In genomic region chr11:119567667-119568582, GRCh38 we compare ENCODE assay signal across 8 cellular contexts.
A peak's percentile ranks its signal among the peaks of the same experiment; 100 is the strongest.
DNase-seq lines count a peak whose midpoint lies in the region; ATAC-seq and TF ChIP-seq lines count a peak whose summit lies in the region.

No MANE protein-coding gene starts in this region.

- TF ChIP-seq CTCF in GM10248 (IDR thresholded peaks at IDR 0.05; ENCODE audit: control extremely low read depth, extremely low read depth, low read depth, missing control alignments): no peak

- H3K4me3 Mint-ChIP-seq in naive thymus-derived CD4-positive, alpha-beta T cell: no peak overlapping the region

- H3K9me3 ChIP-seq in naive thymus-derived CD4-positive, alpha-beta T cell (ENCODE audit: control insufficient read depth in 2 of 3, low read length in 3 of 3): no peaks in the 10 kb centered on the region

- H3K9me3 Mint-ChIP-seq in naive thymus-derived CD4-positive, alpha-beta T cell: peaks cover 0 to 9% (median 2%) of the 10 kb centered on the region in 11 donors

- no peak overlapping the region for H3K4me3 ChIP-seq in naive thymus-derived CD4-positive, alpha-beta T cell (ENCODE audit: low read length)

- no peak overlapping the region for H3K27ac ChIP-seq in naive thymus-derived CD4-positive, alpha-beta T cell (ENCODE audit: low read depth, low read length)

- H3K27me3 ChIP-seq in naive thymus-derived CD4-positive, alpha-beta T cell (ENCODE audit: control insufficient read depth in 2 of 2, insufficient read depth in 2 of 2, low read length in 2 of 2): no peaks in the 10 kb centered on the region

- ATAC-seq in HG03354 (IDR thresholded peaks at IDR 0.05; ENCODE audit: poor library complexity, severe bottlenecking, unreplicated experiment) (peak; percentile 60), SK-N-SH treated with all-trans-retinoic acid at 6 μM for 48 hours (peak; percentile 93)
- ATAC-seq in naive thymus-derived CD4-positive, alpha-beta T cell: no peak

- H3K4me1 ChIP-seq in naive thymus-derived CD4-positive, alpha-beta T cell (ENCODE audit: control insufficient read depth in 2 of 2, insufficient read depth in 2 of 2, low read length in 2 of 2): no peaks in the 10 kb centered on the region

- no peaks in the 10 kb centered on the region for H3K36me3 ChIP-seq in naive thymus-derived CD4-positive, alpha-beta T cell (ENCODE audit: control insufficient read depth in 2 of 3, insufficient read depth in 3 of 3, low read length in 3 of 3)

- no peak overlapping the region for H3K27ac Mint-ChIP-seq in naive thymus-derived CD4-positive, alpha-beta T cell

- no peaks in the 10 kb centered on the region for H3K4me1 Mint-ChIP-seq in naive thymus-derived CD4-positive, alpha-beta T cell

- CTCF ChIA-PET in GM10248 (lab: Yijun Ruan, JAX): interaction anchor here (1.3 kb wide), 1 partner anchor 93 kb away, joined by 3 read pairs; no protein-coding TSS in a partner anchor
- CTCF ChIA-PET in naive thymus-derived CD4-positive, alpha-beta T cell (lab: Charles Lee): no interaction called here

- peak; percentile 30 for DNase-seq in GM10248 (ENCODE audit: extremely low spot score)
- DNase-seq in islet precursor cell: peak; percentile 95
- no peak for DNase-seq in NCI-H1105 (lab: John Stamatoyannopoulos, UW)
- no peak for DNase-seq in naive thymus-derived CD4-positive, alpha-beta T cell
- no peak for DNase-seq in activated CD4-positive, alpha-beta T cell treated with anti-CD3 and anti-CD28 coated beads for 1 hour
- no peak for DNase-seq in effector CD8-positive, alpha-beta T cell (lab: John Stamatoyannopoulos, UW)

- intact Hi-C loops in naive thymus-derived CD4-positive, alpha-beta T cell (cut with micrococcal nuclease): no loop called here

- H3K27me3 Mint-ChIP-seq in naive thymus-derived CD4-positive, alpha-beta T cell: peaks cover 4 to 23% (median 9%) of the 10 kb centered on the region in 5 donors

- POLR2A ChIA-PET in GM10248 (lab: Yijun Ruan, JAX): no interaction called here
- POLR2A ChIA-PET in naive thymus-derived CD4-positive, alpha-beta T cell (lab: Charles Lee): no interaction called here

- H3K36me3 Mint-ChIP-seq in naive thymus-derived CD4-positive, alpha-beta T cell: no peaks in the 10 kb centered on the region

TF ChIP-seq in SK-N-SH treated with all-trans-retinoic acid at 6 μM for 48 hours, 23 proteins besides CTCF, POLR2A, EP300 and RAD21 (continues in another document):
- no peak for TF ChIP-seq PATZ1 (CRISPR knock-in tag; IDR thresholded peaks at IDR 0.05; ENCODE audit: borderline replicate concordance)
- TF ChIP-seq CSRNP3 (CRISPR knock-in tag; IDR thresholded peaks at IDR 0.05): no peak
- TF ChIP-seq POU6F1 (CRISPR knock-in tag; IDR thresholded peaks at IDR 0.05; ENCODE audit: borderline replicate concordance, low read depth): no peak
- no peak for TF ChIP-seq ZNF8 (CRISPR knock-in tag; IDR thresholded peaks at IDR 0.05)
- TF ChIP-seq OSR1 (CRISPR knock-in tag; IDR thresholded peaks at IDR 0.05): no peak
- TF ChIP-seq CSDC2 (CRISPR knock-in tag; IDR thresholded peaks at IDR 0.05): no peak
- TF ChIP-seq TCF4 (CRISPR knock-in tag; IDR thresholded peaks at IDR 0.05; ENCODE audit: borderline replicate concordance): peak; percentile 89
- no peak for TF ChIP-seq ZC3H10 (CRISPR knock-in tag; IDR thresholded peaks at IDR 0.05)
- peak; percentile 96; the same call in 1 of the 2 replicates for TF ChIP-seq BACH2 (CRISPR knock-in tag; IDR thresholded peaks at IDR 0.05; ENCODE audit: borderline replicate concordance)
- TF ChIP-seq TOX (CRISPR knock-in tag; IDR thresholded peaks at IDR 0.05; ENCODE audit: borderline replicate concordance): no peak
- TF ChIP-seq ZNF70 (CRISPR knock-in tag; IDR thresholded peaks at IDR 0.05): no peak
- TF ChIP-seq RARB (CRISPR knock-in tag; IDR thresholded peaks at IDR 0.05): no peak
- no peak for TF ChIP-seq GLIS3 (CRISPR knock-in tag; IDR thresholded peaks at IDR 0.05)
- TF ChIP-seq ARNTL (CRISPR knock-in tag; IDR thresholded peaks at IDR 0.05; ENCODE audit: borderline replicate concordance, low read depth): no peak
- no peak for TF ChIP-seq ESRRG (CRISPR knock-in tag; IDR thresholded peaks at IDR 0.05)
- TF ChIP-seq CREB5 (CRISPR knock-in tag; IDR thresholded peaks at IDR 0.05; ENCODE audit: low read depth): no peak
- TF ChIP-seq TSHZ2 (CRISPR knock-in tag; IDR thresholded peaks at IDR 0.05): peak; percentile 63; the same call in 1 of the 2 replicates
- TF ChIP-seq ZFP30 (CRISPR knock-in tag; IDR thresholded peaks at IDR 0.05): no peak
- TF ChIP-seq ISL1 (CRISPR knock-in tag; IDR thresholded peaks at IDR 0.05): peak; percentile 48; the same call in 1 of the 2 replicates
- no peak for TF ChIP-seq SNAI2 (CRISPR knock-in tag; IDR thresholded peaks at IDR 0.05)
- TF ChIP-seq ZNF565 (CRISPR knock-in tag; conservative IDR thresholded peaks at IDR 0.05; ENCODE audit: low read depth): no peak

Comparison
In these comparisons a context has a peak if more than half of its experiments do, and no peak if none do; other contexts are left out.
1. DNase-seq: peak in GM10248 (single experiment) and islet precursor cell (single experiment); none in NCI-H1105 (single experiment), naive thymus-derived CD4-positive, alpha-beta T cell (0 of 9), activated CD4-positive, alpha-beta T cell treated with anti-CD3 and anti-CD28 coated beads for 1 hour (single experiment) and effector CD8-positive, alpha-beta T cell (single experiment).